ENCODE assay signal across 9 cellular contexts in the genomic region with DNA sequence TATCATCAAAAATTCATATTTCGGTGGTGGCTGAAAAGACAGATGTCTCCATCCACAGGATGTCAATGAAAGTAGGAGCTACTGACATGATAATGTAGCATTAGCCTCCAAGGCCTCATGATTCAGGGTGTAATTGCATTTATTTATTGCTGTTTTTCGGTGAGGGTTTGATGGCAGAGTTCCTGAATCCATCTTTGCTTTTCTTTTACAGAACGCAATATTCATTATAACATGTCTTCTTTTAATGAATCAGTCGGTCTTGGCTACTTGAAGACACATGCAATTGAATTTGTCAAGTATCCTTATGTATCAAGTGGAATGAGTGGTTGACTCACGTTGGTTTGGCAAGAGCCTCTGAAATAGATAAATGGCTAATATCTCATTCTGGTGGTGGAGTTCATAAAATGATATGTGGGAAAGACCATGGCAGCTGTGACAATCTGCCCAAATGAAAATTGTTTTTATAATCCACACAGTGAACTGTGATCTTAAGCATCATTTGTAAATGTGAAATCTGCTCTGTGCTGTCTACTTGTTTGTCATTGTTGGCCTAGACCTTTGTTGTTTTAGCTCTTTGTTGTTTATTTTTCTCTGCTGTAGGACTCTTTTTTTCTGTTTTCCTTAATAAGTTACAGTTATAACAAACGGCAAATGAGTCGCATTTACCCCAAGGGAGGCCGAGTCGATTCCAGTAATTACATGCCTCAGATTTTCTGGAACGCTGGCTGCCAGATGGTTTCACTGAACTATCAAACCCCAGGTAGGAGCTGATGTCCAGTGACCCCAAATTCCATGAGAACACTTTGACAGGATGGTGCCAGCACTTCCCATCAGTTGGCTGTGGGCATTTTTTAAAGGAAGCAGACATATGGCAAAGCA.
DNase-seq lines count a peak whose midpoint lies in the region; ATAC-seq and TF ChIP-seq lines count a peak whose summit lies in the region.
"Had no signal": no experiment of that assay in that cellular context is flagged by ENCODE, and none has a peak within 500 bp of the region (broad histone marks: within the 10 kb centered on the region; RNA-seq: fewer than 3 reads in every experiment).

No MANE protein-coding gene starts in this region.

- H3K4me3 Mint-ChIP-seq in T-helper 2 cell treated with Interferon-gamma antibody and Interleukin-4, amounts not matched to agents 5 μg/mL and 100 μg/mL, for 36 hours, result no peak overlapping the region
- H3K4me3 Mint-ChIP-seq: immature natural killer cell had no signal

- ATAC-seq in sciatic nerve, result peak; percentile 29
- ATAC-seq in GM21529 (IDR thresholded peaks at IDR 0.05; ENCODE audit: unreplicated experiment), result no peak

- peak; percentile 38 for DNase-seq in GM04503 (ENCODE audit: low read depth)
- DNase-seq in NCI-H2029 treated with DMSO at 0.1 percent for 48 hours (lab: John Stamatoyannopoulos, UW), result peak; percentile 35
- peak; percentile 67 for DNase-seq in choroid plexus epithelial cell (ENCODE audit: low read depth)
- DNase-seq in sciatic nerve (ENCODE audit: low spot score), result no peak
- no peak for DNase-seq in NCI-H774 (lab: John Stamatoyannopoulos, UW)
- no peak for DNase-seq in T-helper 2 cell treated with Interferon-gamma antibody and Interleukin-4, amounts not matched to agents 5 μg/mL and 100 μg/mL, for 36 hours (ENCODE audit: low spot score)
- DNase-seq: NCI-H187 treated with DMSO at 0.1 percent for 48 hours had no signal

- H3K9me3 Mint-ChIP-seq in T-helper 2 cell treated with Interferon-gamma antibody and Interleukin-4, amounts not matched to agents 5 μg/mL and 100 μg/mL, for 36 hours, result no peaks in the 10 kb centered on the region
- H3K9me3 Mint-ChIP-seq: immature natural killer cell had no signal

- intact Hi-C loops in sciatic nerve (cut with DNase I), result no loop called here

- H3K27ac Mint-ChIP-seq in T-helper 2 cell treated with Interferon-gamma antibody and Interleukin-4, amounts not matched to agents 5 μg/mL and 100 μg/mL, for 36 hours, result no peak overlapping the region
- H3K27ac Mint-ChIP-seq: immature natural killer cell had no signal

- TF ChIP-seq CTCF in choroid plexus epithelial cell (conservative IDR thresholded peaks at IDR 0.05; ENCODE audit: low read depth, low read length), result no peak

- H3K4me3 ChIP-seq in choroid plexus epithelial cell (ENCODE audit: low read depth, low read length), result no peak overlapping the region

- no peaks in the 10 kb centered on the region for H3K4me1 Mint-ChIP-seq in T-helper 2 cell treated with Interferon-gamma antibody and Interleukin-4, amounts not matched to agents 5 μg/mL and 100 μg/mL, for 36 hours (ENCODE audit: low read depth)
- H3K4me1 Mint-ChIP-seq: immature natural killer cell had no signal

- no peaks in the 10 kb centered on the region for H3K27me3 Mint-ChIP-seq in T-helper 2 cell treated with Interferon-gamma antibody and Interleukin-4, amounts not matched to agents 5 μg/mL and 100 μg/mL, for 36 hours (ENCODE audit: low read depth)

- H3K36me3 Mint-ChIP-seq in T-helper 2 cell treated with Interferon-gamma antibody and Interleukin-4, amounts not matched to agents 5 μg/mL and 100 μg/mL, for 36 hours (ENCODE audit: low read depth), result no peaks in the 10 kb centered on the region
- H3K36me3 Mint-ChIP-seq: immature natural killer cell had no signal

Comparison
In these comparisons a context has a peak if more than half of its experiments do, and no peak if none do; other contexts are left out.
1. DNase-seq: peak in GM04503 (single experiment), NCI-H2029 treated with DMSO at 0.1 percent for 48 hours (single experiment) and choroid plexus epithelial cell (single experiment); none in sciatic nerve (single experiment), NCI-H774 (single experiment) and T-helper 2 cell treated with Interferon-gamma antibody and Interleukin-4, amounts not matched to agents 5 μg/mL and 100 μg/mL, for 36 hours (single experiment).